In genomic region chr1:101081496-101082282, GRCh38 we compare ENCODE assay signal across 9 cellular contexts. TPM values are rescaled to one million over a fixed set of nuclear protein-coding genes. Genes with fewer than 3 reads are reported as not detected.
DNase-seq lines count a peak whose midpoint lies in the region; TF ChIP-seq lines count a peak whose summit lies in the region.
"Had no signal": no experiment of that assay in that cellular context is flagged by ENCODE, and none has a peak within 500 bp of the region (broad histone marks: within the 10 kb centered on the region; RNA-seq: fewer than 3 reads in every experiment).

No MANE protein-coding gene starts in this region.

- H3K4me1 ChIP-seq in Caco-2, result no peaks in the 10 kb centered on the region

- no peaks in the 10 kb centered on the region for H3K36me3 ChIP-seq in Caco-2 (ENCODE audit: control insufficient read depth, insufficient read depth, low read length)

- peak overlapping the region; percentile 90 for H3K27ac Mint-ChIP-seq in T-helper 1 cell treated with Interleukin-12 subunit alpha and Interleukin-12 subunit beta and Interleukin-4 antibody, amounts not matched to agents 30 μg/mL and 1 μg/mL, for 36 hours
- peak overlapping the region; percentile 89 for H3K27ac Mint-ChIP-seq in stimulated activated naive CD8-positive, alpha-beta T cell treated with anti-CD3 and anti-CD28 coated beads, Interleukin-15, Interleukin-2, amounts not matched to agents 100 ng/mL and 50 ng/mL, for 24 hours
- H3K27ac Mint-ChIP-seq in Caco-2 (ENCODE audit: unreplicated experiment), result no peak overlapping the region

- CTCF ChIA-PET in Caco-2 (lab: Charles Lee) (no interaction called here), GM10248 (lab: Yijun Ruan, JAX) (interaction anchor here (1.1 kb wide), 1 partner anchor 207 kb away, joined by 4 read pairs; no protein-coding TSS in a partner anchor)

- H3K9me3 ChIP-seq in Caco-2, result no peaks in the 10 kb centered on the region

- peaks cover 24% of the 10 kb centered on the region for H3K9me3 Mint-ChIP-seq in T-helper 1 cell treated with Interleukin-12 subunit alpha and Interleukin-12 subunit beta and Interleukin-4 antibody, amounts not matched to agents 30 μg/mL and 1 μg/mL, for 36 hours
- no peaks in the 10 kb centered on the region for H3K9me3 Mint-ChIP-seq in stimulated activated naive CD8-positive, alpha-beta T cell treated with anti-CD3 and anti-CD28 coated beads, Interleukin-15, Interleukin-2, amounts not matched to agents 100 ng/mL and 50 ng/mL, for 24 hours
- H3K9me3 Mint-ChIP-seq in Caco-2 (ENCODE audit: unreplicated experiment), result no peaks in the 10 kb centered on the region

- H3K4me1 Mint-ChIP-seq in T-helper 1 cell treated with Interleukin-12 subunit alpha and Interleukin-12 subunit beta and Interleukin-4 antibody, amounts not matched to agents 30 μg/mL and 1 μg/mL, for 36 hours (ENCODE audit: low read depth), result peaks cover 61% of the 10 kb centered on the region
- peaks cover 53% of the 10 kb centered on the region for H3K4me1 Mint-ChIP-seq in stimulated activated naive CD8-positive, alpha-beta T cell treated with anti-CD3 and anti-CD28 coated beads, Interleukin-15, Interleukin-2, amounts not matched to agents 100 ng/mL and 50 ng/mL, for 24 hours (ENCODE audit: low read depth)
- H3K4me1 Mint-ChIP-seq in Caco-2 (ENCODE audit: low read depth, unreplicated experiment), result no peaks in the 10 kb centered on the region

- no peak overlapping the region for H3K4me3 ChIP-seq in Caco-2 (ENCODE audit: low read depth, low read length)

- no peaks in the 10 kb centered on the region for H3K27me3 Mint-ChIP-seq in T-helper 1 cell treated with Interleukin-12 subunit alpha and Interleukin-12 subunit beta and Interleukin-4 antibody, amounts not matched to agents 30 μg/mL and 1 μg/mL, for 36 hours (ENCODE audit: low read depth)
- H3K27me3 Mint-ChIP-seq in stimulated activated naive CD8-positive, alpha-beta T cell treated with anti-CD3 and anti-CD28 coated beads, Interleukin-15, Interleukin-2, amounts not matched to agents 100 ng/mL and 50 ng/mL, for 24 hours, result no peaks in the 10 kb centered on the region
- no peaks in the 10 kb centered on the region for H3K27me3 Mint-ChIP-seq in Caco-2 (ENCODE audit: insufficient read depth, unreplicated experiment)

- TF ChIP-seq CTCF in Caco-2 (IDR thresholded peaks at IDR 0.05; ENCODE audit: insufficient read depth in 1 of 2, low read depth in 1 of 2, low read length in 1 of 2, severe bottlenecking in 1 of 2, unreplicated experiment in 1 of 2), result no peak
- no peak for TF ChIP-seq CTCF in GM10248 (IDR thresholded peaks at IDR 0.05; ENCODE audit: control extremely low read depth, extremely low read depth, low read depth, missing control alignments)

- no peaks in the 10 kb centered on the region for H3K27me3 ChIP-seq in Caco-2 (replicated peaks; ENCODE audit: control insufficient read depth, insufficient read depth, low read length)

- intact Hi-C loops in Caco-2 (cut with micrococcal nuclease; ENCODE audit: unreplicated experiment), result no loop called here

- H3K4me3 Mint-ChIP-seq in T-helper 1 cell treated with Interleukin-12 subunit alpha and Interleukin-12 subunit beta and Interleukin-4 antibody, amounts not matched to agents 30 μg/mL and 1 μg/mL, for 36 hours, result peak overlapping the region; percentile 36
- peak overlapping the region; percentile 48 for H3K4me3 Mint-ChIP-seq in stimulated activated naive CD8-positive, alpha-beta T cell treated with anti-CD3 and anti-CD28 coated beads, Interleukin-15, Interleukin-2, amounts not matched to agents 100 ng/mL and 50 ng/mL, for 24 hours
- no peak overlapping the region for H3K4me3 Mint-ChIP-seq in Caco-2 (ENCODE audit: unreplicated experiment)

- POLR2A ChIA-PET in Caco-2 (lab: Charles Lee) (no interaction called here), GM10248 (lab: Yijun Ruan, JAX) (no interaction called here)

- no TSS peak for BruUV-seq in Caco-2 (replicated peaks; lab: Mats Ljungman, UMichigan)

- peaks cover 66% of the 10 kb centered on the region for H3K36me3 Mint-ChIP-seq in T-helper 1 cell treated with Interleukin-12 subunit alpha and Interleukin-12 subunit beta and Interleukin-4 antibody, amounts not matched to agents 30 μg/mL and 1 μg/mL, for 36 hours (ENCODE audit: low read depth)
- H3K36me3 Mint-ChIP-seq in stimulated activated naive CD8-positive, alpha-beta T cell treated with anti-CD3 and anti-CD28 coated beads, Interleukin-15, Interleukin-2, amounts not matched to agents 100 ng/mL and 50 ng/mL, for 24 hours (ENCODE audit: low read depth), result peaks cover 30% of the 10 kb centered on the region
- no peaks in the 10 kb centered on the region for H3K36me3 Mint-ChIP-seq in Caco-2 (ENCODE audit: insufficient read depth, unreplicated experiment)

- DNase-seq in activated gamma-delta T cell treated with Interleukin-2 at 50 U/mL for 16 hours, result peak; percentile 15
- no peak for DNase-seq in activated gamma-delta T cell (lab: John Stamatoyannopoulos, UW)
- peak; percentile 54 for DNase-seq in central memory CD4-positive, alpha-beta T cell
- no peak for DNase-seq in Caco-2
- no peak for DNase-seq in GM10248 (ENCODE audit: extremely low spot score)
- DNase-seq in NOMO-1 treated with DMSO at 0.1 percent for 48 hours (lab: John Stamatoyannopoulos, UW; ENCODE audit: unreplicated experiment), result no peak
- DNase-seq: T-helper 9 cell had no signal

RNA-seq across cellular contexts. Expression of gene DPH5, which starts 56.1 kb away (rescaled TPM):
- 23.8 and 25.6 TPM in 2 replicates for total RNA-seq in Caco-2 (2022)

Comparison
In these comparisons a context has a peak if more than half of its experiments do, and no peak if none do; other contexts are left out.
1. DNase-seq: peak in activated gamma-delta T cell treated with Interleukin-2 at 50 U/mL for 16 hours (single experiment) and central memory CD4-positive, alpha-beta T cell (single experiment); none in activated gamma-delta T cell (single experiment), Caco-2 (0 of 2), GM10248 (single experiment) and NOMO-1 treated with DMSO at 0.1 percent for 48 hours (single experiment).